ENCODE assay signal across 14 cellular contexts in the genomic region with DNA sequence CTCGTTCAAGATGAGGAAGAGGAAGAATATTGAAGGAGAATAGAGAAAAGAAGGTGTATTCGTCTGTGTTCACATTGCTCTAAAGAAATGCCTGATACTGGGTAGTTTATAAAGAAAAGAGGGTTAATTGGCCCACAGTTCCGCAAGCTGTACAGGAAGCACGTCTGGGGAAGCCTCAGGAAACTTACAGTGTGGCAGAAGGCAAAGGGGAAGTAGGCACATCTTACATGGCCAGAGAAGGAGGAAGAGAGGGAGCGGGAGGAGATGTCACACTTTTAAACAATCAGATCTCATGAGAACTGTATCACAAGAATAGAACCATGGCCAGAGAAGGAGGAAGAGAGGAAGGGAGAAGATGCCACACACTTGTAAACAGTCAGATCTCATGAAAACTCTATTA.
"Had no signal": no experiment of that assay in that cellular context is flagged by ENCODE, and none has a peak within 500 bp of the region (broad histone marks: within the 10 kb centered on the region; RNA-seq: fewer than 3 reads in every experiment).

No MANE protein-coding gene starts in this region.

- ATAC-seq: naive thymus-derived CD8-positive, alpha-beta T cell had no signal

- H3K9me3 ChIP-seq: neutrophil had no signal

- H3K4me2 ChIP-seq: hepatocyte had no signal

- H3K27ac ChIP-seq: coronary artery, hepatocyte, neutrophil had no signal

- H3K36me3 ChIP-seq: neutrophil had no signal

- DNase-seq: effector CD4-positive, alpha-beta T cell; endodermal cell; foreskin melanocyte; head of caudate nucleus; mammary epithelial cell; naive thymus-derived CD8-positive, alpha-beta T cell; small intestine; stimulated activated CD4-positive, alpha-beta T cell treated with anti-CD3 and anti-CD28 coated beads, Interleukin-12 subunit alpha, Interleukin-12 subunit beta, amount 100 ng/mL, for 4 hours; stimulated activated naive CD4-positive, alpha-beta T cell treated with Interleukin-2 at 50 U/mL for 16 hours; trophoblast cell had no signal

- H3K79me2 ChIP-seq: hepatocyte had no signal

- H3K4me3 ChIP-seq: coronary artery, hepatocyte had no signal

- H2AFZ ChIP-seq: hepatocyte had no signal

- H3K27me3 ChIP-seq: hepatocyte, neutrophil had no signal

- FAIRE-seq: small intestine, urothelium cell line had no signal
